ENCODE assay signal across 1 cellular context in the genomic region with DNA sequence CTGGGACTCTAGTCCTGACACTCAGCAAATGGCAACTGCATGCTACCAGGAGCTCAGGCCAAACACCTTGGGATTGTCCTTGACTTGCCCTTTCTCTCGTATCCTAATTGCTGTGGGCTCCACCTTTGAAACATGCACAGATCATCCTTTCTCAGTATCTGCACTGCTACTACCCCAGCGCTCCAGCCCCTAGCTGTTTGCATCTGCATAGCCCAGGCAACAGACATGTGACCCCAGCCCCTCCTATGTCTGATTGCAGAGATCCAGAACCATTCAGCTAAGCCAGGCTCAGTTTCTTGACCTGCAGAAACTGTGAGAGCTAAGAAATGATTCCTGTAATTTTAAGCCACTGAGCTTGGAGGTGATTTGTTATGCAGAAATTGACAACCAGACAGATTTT.
TF ChIP-seq lines count a peak whose summit lies in the region.

No MANE protein-coding gene starts in this region.

TF ChIP-seq in H1, 55 proteins besides CTCF, POLR2A, EP300 and RAD21 (continued from another document):
- no peak for TF ChIP-seq JUN (IDR thresholded peaks at IDR 0.05; ENCODE audit: low read depth, low read length)
- no peak for TF ChIP-seq GTF2F1 (IDR thresholded peaks at IDR 0.05; ENCODE audit: borderline replicate concordance, low read depth, low read length)
- no peak for TF ChIP-seq RFX5 (IDR thresholded peaks at IDR 0.05; ENCODE audit: borderline replicate concordance, low read depth, low read length)
- no peak for TF ChIP-seq CTBP2 (IDR thresholded peaks at IDR 0.05; ENCODE audit: borderline replicate concordance, insufficient read depth, insufficient read length, low read length)
